ENCODE assay signal across 17 cellular contexts in the genomic region with DNA sequence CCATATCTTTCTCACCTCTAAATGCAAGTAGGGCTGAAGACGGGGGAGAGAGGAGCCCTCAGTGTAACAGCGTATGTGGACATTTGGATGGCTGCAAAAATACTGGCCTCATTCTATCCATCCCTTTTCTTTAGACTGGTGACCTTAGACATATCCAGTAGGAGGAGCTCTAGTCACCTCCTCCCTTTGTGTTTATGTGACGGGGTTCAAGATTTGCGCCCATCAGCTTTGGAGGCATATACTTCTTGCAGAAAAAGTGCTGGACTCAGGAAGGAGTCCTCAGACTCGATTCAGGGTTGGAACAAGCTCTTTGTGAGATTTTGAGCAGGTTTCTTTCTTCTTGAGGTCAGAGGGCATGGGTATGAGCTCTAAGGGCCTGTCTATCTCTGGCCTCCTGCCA.
DNase-seq lines count a peak whose midpoint lies in the region; FAIRE-seq and TF ChIP-seq lines count a peak whose summit lies in the region.
"Had no signal": no experiment of that assay in that cellular context is flagged by ENCODE, and none has a peak within 500 bp of the region (broad histone marks: within the 10 kb centered on the region; RNA-seq: fewer than 3 reads in every experiment).

No MANE protein-coding gene starts in this region.

- TF ChIP-seq POLR2A in H1 (IDR thresholded peaks at IDR 0.05; ENCODE audit: control extremely low read depth in 1 of 2, low read depth in 2 of 2, low read length in 2 of 2): no peak

- H3K23me2 ChIP-seq in H1 (ENCODE audit: low read depth, low read length): no peaks in the 10 kb centered on the region

- POLR2A ChIA-PET in H1 (lab: Charles Lee; ENCODE audit: partially characterized antibody): no interaction called here

- H2BK120ac ChIP-seq in H1 (replicated peaks; ENCODE audit: low read depth, low read length): no peak overlapping the region

- H2BK5ac ChIP-seq in H1 (ENCODE audit: low read depth, low read length): no peak overlapping the region

- H2AFZ ChIP-seq in OCI-LY1 (ENCODE audit: low read length) (no peak overlapping the region), H1 (ENCODE audit: low read length) (no peak overlapping the region)

- H3K4me2 ChIP-seq in OCI-LY1 (ENCODE audit: low read length) (no peak overlapping the region), H1 (ENCODE audit: insufficient read depth in 1 of 2, low read depth in 2 of 2, low read length in 2 of 2) (no peak overlapping the region)

- no peak overlapping the region for H4K91ac ChIP-seq in H1 (replicated peaks; ENCODE audit: insufficient read length, low read length)

- no peak overlapping the region for H3K4ac ChIP-seq in H1 (replicated peaks; ENCODE audit: insufficient read length, low read depth, low read length)

- WGBS in H1 (ENCODE audit: extremely low coverage in 1 of 2, insufficient coverage in 1 of 2, insufficient read length in 1 of 2, insufficient replicate concordance in 2 of 2, low coverage in 1 of 2, low lambda C conversion rate in 2 of 2, missing lambda C conversion rate in 1 of 2), 2 experiments: 77% methylated on average over 3 of the region's 5 CpGs; no CpG with 5 or more reads in 1 of the 2 experiments

- H4K20me1 ChIP-seq in OCI-LY1 (ENCODE audit: insufficient read depth, low read length) (no peaks in the 10 kb centered on the region), H1 (replicated peaks in 1 of 2; ENCODE audit: control insufficient read depth in 1 of 2, insufficient read depth in 2 of 2, low read length in 2 of 2) (no peaks in the 10 kb centered on the region)

- no peaks in the 10 kb centered on the region for H3K9me3 ChIP-seq in OCI-LY1 (ENCODE audit: low read length)
- no peaks in the 10 kb centered on the region for H3K9me3 ChIP-seq in H1 (ENCODE audit: insufficient read depth in 2 of 2, low read depth in 1 of 2, low read length in 1 of 2)

- H2BK12ac ChIP-seq in H1 (ENCODE audit: low read depth, low read length): no peak overlapping the region

- in situ Hi-C loops in GM13976 (cut with MboI; ENCODE audit: low sequenced_read_pairs, unreplicated experiment): no loop called here

- no peak overlapping the region for H3K27ac ChIP-seq in OCI-LY1 (ENCODE audit: low read depth, low read length, poor library complexity, severe bottlenecking)
- no peak overlapping the region for H3K27ac ChIP-seq in H1 (ENCODE audit: low read depth, low read length)

- H3K4me3 ChIP-seq in GM06990 (replicated peaks; ENCODE audit: low read depth, low read length): no peak overlapping the region
- H3K4me3 ChIP-seq in OCI-LY1 (ENCODE audit: low read depth, low read length, poor library complexity, severe bottlenecking): no peak overlapping the region
- no peak overlapping the region for H3K4me3 ChIP-seq in H1 (ENCODE audit: extremely low read depth in 1 of 4, insufficient read depth in 2 of 4, low read depth in 3 of 4, low read length in 4 of 4)

- H3K27me3 ChIP-seq in GM06990 (replicated peaks; ENCODE audit: control insufficient read depth, insufficient read depth, low read length) (no peaks in the 10 kb centered on the region), OCI-LY1 (ENCODE audit: insufficient read depth, low read length) (no peaks in the 10 kb centered on the region), H1 (replicated peaks in 1 of 4; ENCODE audit: control insufficient read depth in 3 of 4, extremely low read depth in 1 of 4, insufficient read depth in 3 of 4, low read length in 3 of 4) (no peaks in the 10 kb centered on the region)

- no peaks in the 10 kb centered on the region for H3F3A ChIP-seq in OCI-LY1 (ENCODE audit: insufficient read depth, low read length)

- no peak overlapping the region for H3K23ac ChIP-seq in H1 (ENCODE audit: insufficient read length)

- TF ChIP-seq CTCF in GM06990 (IDR thresholded peaks at IDR 0.05; ENCODE audit: insufficient read depth, low read length, poor library complexity, severe bottlenecking): peak; percentile 38
- TF ChIP-seq CTCF in GM13976 (IDR thresholded peaks at IDR 0.05; ENCODE audit: borderline replicate concordance, control extremely low read depth, extremely low read depth, insufficient read depth, missing control alignments): peak; percentile 8
- TF ChIP-seq CTCF in OCI-LY1 (IDR thresholded peaks at IDR 0.05; ENCODE audit: low read length): peak; percentile 36; the same call in 1 of the 2 replicates
- peak in 1 of 3 experiments; percentile 50; a peak in 1 of 4 replicates for TF ChIP-seq CTCF in H1 (IDR thresholded peaks at IDR 0.05; ENCODE audit: control extremely low read depth in 1 of 3, insufficient read depth in 1 of 3, low read depth in 1 of 3, low read length in 3 of 3)

- no peaks in the 10 kb centered on the region for H3K36me3 ChIP-seq in GM06990 (ENCODE audit: control insufficient read depth, insufficient read depth, low read length)
- H3K36me3 ChIP-seq in OCI-LY1 (ENCODE audit: insufficient read depth, low read length): no peaks in the 10 kb centered on the region
- H3K36me3 ChIP-seq in H1 (ENCODE audit: control insufficient read depth in 2 of 4, insufficient read depth in 4 of 4, low read length in 3 of 4): no peaks in the 10 kb centered on the region

- no peaks in the 10 kb centered on the region for H3K9me2 ChIP-seq in OCI-LY1 (ENCODE audit: low read depth, low read length)

- no peaks in the 10 kb centered on the region for H3K79me2 ChIP-seq in OCI-LY1 (ENCODE audit: insufficient read depth, low read length)
- H3K79me2 ChIP-seq in H1 (ENCODE audit: control insufficient read depth in 1 of 2, insufficient read depth in 2 of 2, low read length in 2 of 2): no peaks in the 10 kb centered on the region

- H2BK15ac ChIP-seq in H1 (ENCODE audit: low read length): no peak overlapping the region

- H3K4me1 ChIP-seq in OCI-LY1 (ENCODE audit: insufficient read depth, low read length, severe bottlenecking) (no peaks in the 10 kb centered on the region), H1 (replicated peaks in 1 of 4; ENCODE audit: control insufficient read depth in 3 of 4, insufficient read depth in 4 of 4, low read length in 3 of 4) (no peaks in the 10 kb centered on the region)

- H3K9ac ChIP-seq in OCI-LY1 (ENCODE audit: low read length) (no peak overlapping the region), H1 (replicated peaks in 1 of 4; ENCODE audit: extremely low read depth in 1 of 4, low read depth in 3 of 4, low read length in 3 of 4) (no peak overlapping the region)

- TF ChIP-seq EP300 in H1 (IDR thresholded peaks at IDR 0.05; ENCODE audit: borderline replicate concordance in 1 of 2, low read depth in 2 of 2, low read length in 2 of 2): no peak

- no peak overlapping the region for H2AK5ac ChIP-seq in H1 (ENCODE audit: low read depth, low read length)

- DNase-seq in GM06990 (ENCODE audit: extremely low read depth, insufficient read length) (no peak), GM13976 (ENCODE audit: low spot score) (no peak), H1 (ENCODE audit: low read depth in 1 of 2, low spot score in 2 of 2) (no peak), NCI-H1105 (lab: John Stamatoyannopoulos, UW) (no peak), RCC 7860 (ENCODE audit: low spot score) (no peak), GM03348 (ENCODE audit: low spot score) (no peak)
- DNase-seq: activated CD8-positive, alpha-beta memory T cell treated with anti-CD3 and anti-CD28 coated beads, Interleukin-2, amount 50 U/mL, for 4 hours; glutamatergic neuron; naive thymus-derived CD4-positive, alpha-beta T cell; NCI-H1092; NCI-H2171 treated with DMSO at 0.1 percent for 48 hours; NK-92 treated with Interleukin-12 subunit alpha and Interleukin-12 subunit beta, amount 100 ng/mL, for 24 hours; posterior cingulate gyrus; SIG-M5; small intestine had no signal

- H3K18ac ChIP-seq in H1 (ENCODE audit: extremely low read depth, low read length): no peak overlapping the region

- CTCF ChIA-PET in H1 (lab: Charles Lee; ENCODE audit: partially characterized antibody): interaction anchor here (0.6 to 3.6 kb wide), 18 partner anchors 14 to 231 kb away, joined by 3 to 15 read pairs (median 3); no protein-coding TSS in a partner anchor

- H3K14ac ChIP-seq in H1 (ENCODE audit: insufficient read length): no peak overlapping the region

- no peak overlapping the region for H3K56ac ChIP-seq in H1 (replicated peaks; ENCODE audit: insufficient read length, low read depth, low read length)

- H3K79me1 ChIP-seq in H1 (ENCODE audit: low read depth, low read length): no peaks in the 10 kb centered on the region

- H4K5ac ChIP-seq in H1 (ENCODE audit: insufficient read length, low read depth, low read length): no peak overlapping the region

- H4K8ac ChIP-seq in H1 (ENCODE audit: extremely low read depth, insufficient read depth, low read length): no peak overlapping the region

- H2BK20ac ChIP-seq in H1 (ENCODE audit: low read length): no peak overlapping the region

- peak; percentile 35 to 58 for TF ChIP-seq RAD21 in H1 (IDR thresholded peaks at IDR 0.05 in 1 of 2, conservative IDR thresholded peaks at IDR 0.05 in 1 of 2; ENCODE audit: low read depth in 2 of 2, low read length in 2 of 2)

- peak; percentile 78 for FAIRE-seq in H1 (lab: Jason Lieb, UNC)
- no peak for FAIRE-seq in RCC 7860 (lab: Jason Lieb, UNC)
- FAIRE-seq: D721Med, small intestine had no signal

TF ChIP-seq in H1, 55 proteins besides CTCF, POLR2A, EP300 and RAD21 (continues in another document):
- TF ChIP-seq CEBPB (IDR thresholded peaks at IDR 0.05; ENCODE audit: low read depth, low read length) (no peak), SIRT6 (IDR thresholded peaks at IDR 0.05; ENCODE audit: low read length) (no peak), SUZ12 (IDR thresholded peaks at IDR 0.05; ENCODE audit: low read length) (no peak), JUND (IDR thresholded peaks at IDR 0.05; ENCODE audit: low read length) (no peak), CTBP2 (IDR thresholded peaks at IDR 0.05; ENCODE audit: borderline replicate concordance, insufficient read depth, insufficient read length, low read length) (no peak)
- TF ChIP-seq, protein P1, sequence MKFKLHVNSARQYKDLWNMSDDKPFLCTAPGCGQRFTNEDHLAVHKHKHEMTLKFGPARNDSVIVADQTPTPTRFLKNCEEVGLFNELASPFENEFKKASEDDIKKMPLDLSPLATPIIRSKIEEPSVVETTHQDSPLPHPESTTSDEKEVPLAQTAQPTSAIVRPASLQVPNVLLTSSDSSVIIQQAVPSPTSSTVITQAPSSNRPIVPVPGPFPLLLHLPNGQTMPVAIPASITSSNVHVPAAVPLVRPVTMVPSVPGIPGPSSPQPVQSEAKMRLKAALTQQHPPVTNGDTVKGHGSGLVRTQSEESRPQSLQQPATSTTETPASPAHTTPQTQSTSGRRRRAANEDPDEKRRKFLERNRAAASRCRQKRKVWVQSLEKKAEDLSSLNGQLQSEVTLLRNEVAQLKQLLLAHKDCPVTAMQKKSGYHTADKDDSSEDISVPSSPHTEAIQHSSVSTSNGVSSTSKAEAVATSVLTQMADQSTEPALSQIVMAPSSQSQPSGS (IDR thresholded peaks at IDR 0.05; ENCODE audit: low read length): no peak
- TF ChIP-seq, protein P2, sequence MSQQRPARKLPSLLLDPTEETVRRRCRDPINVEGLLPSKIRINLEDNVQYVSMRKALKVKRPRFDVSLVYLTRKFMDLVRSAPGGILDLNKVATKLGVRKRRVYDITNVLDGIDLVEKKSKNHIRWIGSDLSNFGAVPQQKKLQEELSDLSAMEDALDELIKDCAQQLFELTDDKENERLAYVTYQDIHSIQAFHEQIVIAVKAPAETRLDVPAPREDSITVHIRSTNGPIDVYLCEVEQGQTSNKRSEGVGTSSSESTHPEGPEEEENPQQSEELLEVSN (IDR thresholded peaks at IDR 0.05): no peak
